In genomic region chr5:42423285-42424152, GRCh38 we compare ENCODE assay signal across 8 cellular contexts. TPM values are rescaled to one million over a fixed set of nuclear protein-coding genes. Genes with fewer than 3 reads are reported as not detected.
DNase-seq lines count a peak whose midpoint lies in the region; ATAC-seq and TF ChIP-seq lines count a peak whose summit lies in the region.

GHR (plus strand) TSS chr5:42423439; CDS start chr5:42565875, 142,436 bp downstream.

- no peaks in the 10 kb centered on the region for H3K9me2 ChIP-seq in DOHH2 (replicated peaks; ENCODE audit: control insufficient read depth, low read length)

- H3K27me3 ChIP-seq in DOHH2 (ENCODE audit: control insufficient read depth, low read length): no peaks in the 10 kb centered on the region
- H3K27me3 ChIP-seq in skeletal muscle tissue (ENCODE audit: control insufficient read depth in 3 of 3, insufficient read depth in 3 of 3, low read length in 3 of 3): no peaks in the 10 kb centered on the region

- no peaks in the 10 kb centered on the region for H3F3A ChIP-seq in DOHH2 (ENCODE audit: control insufficient read depth, insufficient read depth)

- H4K20me1 ChIP-seq in DOHH2 (ENCODE audit: control insufficient read depth, insufficient read depth, low read depth, low read length): no peaks in the 10 kb centered on the region

- peak within 1 kb of the TSS; percentile 85 to 89 (median 88) for H3K9ac ChIP-seq in skeletal muscle tissue (ENCODE audit: low read depth in 1 of 3, low read length in 3 of 3)

- H3K9me3 ChIP-seq in DOHH2 (ENCODE audit: control insufficient read depth, insufficient read depth, low read length): no peaks in the 10 kb centered on the region
- no peaks in the 10 kb centered on the region for H3K9me3 ChIP-seq in skeletal muscle tissue (ENCODE audit: control insufficient read depth in 3 of 3, low read length in 3 of 3)

- peak within 1 kb of the TSS; percentile 22; the same call in 1 of the 2 replicates for H3K4me3 ChIP-seq in DOHH2 (ENCODE audit: low read length)
- H3K4me3 ChIP-seq in choroid plexus epithelial cell (ENCODE audit: low read depth, low read length): peak within 1 kb of the TSS; percentile 68
- peak within 1 kb of the TSS; percentile 86 to 94 (median 92) for H3K4me3 ChIP-seq in skeletal muscle tissue (ENCODE audit: low read length in 3 of 3)

- peak; percentile 86 for ATAC-seq in GM21423 (IDR thresholded peaks at IDR 0.05; ENCODE audit: unreplicated experiment)

- no peaks in the 10 kb centered on the region for H3K4me1 ChIP-seq in DOHH2 (ENCODE audit: control insufficient read depth, low read length)
- H3K4me1 ChIP-seq in skeletal muscle tissue (ENCODE audit: control insufficient read depth in 3 of 3, insufficient read depth in 3 of 3, low read length in 3 of 3): peaks cover 19 to 24% (median 19%) of the 10 kb centered on the region in 3 donors

- peak within 1 kb of the TSS; percentile 43; the same call in 1 of the 2 replicates for H3K4me2 ChIP-seq in DOHH2 (ENCODE audit: low read length)

- TF ChIP-seq CTCF in DOHH2 (IDR thresholded peaks at IDR 0.05; ENCODE audit: low read depth, low read length, poor library complexity, severe bottlenecking): peak; percentile 43
- peak; percentile 87 for TF ChIP-seq CTCF in choroid plexus epithelial cell (conservative IDR thresholded peaks at IDR 0.05; ENCODE audit: low read depth, low read length)

- no peaks in the 10 kb centered on the region for H3K36me3 ChIP-seq in DOHH2 (ENCODE audit: control insufficient read depth, low read length)
- H3K36me3 ChIP-seq in skeletal muscle tissue (ENCODE audit: control insufficient read depth in 3 of 3, insufficient read depth in 3 of 3, low read length in 3 of 3): no peaks in the 10 kb centered on the region

- no peaks in the 10 kb centered on the region for H3K79me2 ChIP-seq in DOHH2 (ENCODE audit: control insufficient read depth, low read length)

- no peak within 1 kb of the TSS for H3K27ac ChIP-seq in DOHH2 (ENCODE audit: low read depth, low read length)
- peak within 1 kb of the TSS; percentile 79 for H3K27ac ChIP-seq in skeletal muscle tissue (ENCODE audit: low read depth, low read length)

- DNase-seq in HuH-7 (ENCODE audit: low spot score) (peak; percentile 87), RPMI7951 (ENCODE audit: low read depth) (peak; percentile 80), choroid plexus epithelial cell (ENCODE audit: low read depth) (peak; percentile 96), iris pigment epithelial cell (ENCODE audit: low read depth) (peak; percentile 93), activated gamma-delta T cell treated with Interleukin-2 at 50 U/mL for 16 hours (no peak)

RNA-seq across cellular contexts. Expression of gene GHR, which starts in this region (rescaled TPM):
- under 0.01 and 0.20 TPM in 2 replicates for total RNA-seq in RPMI7951 (2014; rRNA removed; shearing (Covaris generic))
- total RNA-seq in skeletal muscle tissue: 16.7 TPM

Comparison
In these comparisons a context has a peak if more than half of its experiments do, and no peak if none do; other contexts are left out.
1. RNA of gene GHR (total RNA-seq): 16.7 TPM in skeletal muscle tissue (single experiment); under 0.01 to 0.20 TPM in RPMI7951; every median in the first group is over 10 times any median in the second.
2. Peak in DNase-seq in RPMI7951; RNA of the gene not detected or under 1 TPM.
3. H3K4me3 ChIP-seq: peak in every context shown above with its lines; median percentile 92 in skeletal muscle tissue; 68 in choroid plexus epithelial cell; 22 in DOHH2.